In genomic region chr2:158556124-158556523, GRCh38 we compare ENCODE assay signal across 6 cellular contexts.
"Had no signal": no experiment of that assay in that cellular context is flagged by ENCODE, and none has a peak within 500 bp of the region (broad histone marks: within the 10 kb centered on the region; RNA-seq: fewer than 3 reads in every experiment).

No MANE protein-coding gene starts in this region.

- H3K9ac ChIP-seq: GM23248 had no signal

- H3K9me3 Mint-ChIP-seq: H9 had no signal

- DNase-seq: GM23248, GOT3, H9, HCEC 1CT, IMR-90 had no signal

- ATAC-seq: K562 had no signal

- H3K4me1 Mint-ChIP-seq: H9 had no signal

- H3K27ac ChIP-seq: GM23248 had no signal

- H3K4me3 Mint-ChIP-seq: H9 had no signal

- H3K4me3 ChIP-seq: GM23248, K562 had no signal
